ENCODE assay signal across 1 cellular context in genomic region chr3:188266581-188267274, GRCh38.
TF ChIP-seq lines count a peak whose summit lies in the region.

No MANE protein-coding gene starts in this region.

TF ChIP-seq in H1, 55 proteins besides CTCF, POLR2A, EP300 and RAD21 (continued from another document):
- TF ChIP-seq JUN (IDR thresholded peaks at IDR 0.05; ENCODE audit: low read depth, low read length), result no peak
- no peak for TF ChIP-seq RFX5 (IDR thresholded peaks at IDR 0.05; ENCODE audit: borderline replicate concordance, low read depth, low read length)
- no peak for TF ChIP-seq NRF1 (IDR thresholded peaks at IDR 0.05; ENCODE audit: low read depth, low read length)
- TF ChIP-seq GTF2F1 (IDR thresholded peaks at IDR 0.05; ENCODE audit: borderline replicate concordance, low read depth, low read length), result no peak
